ENCODE assay signal across 12 cellular contexts in the genomic region with DNA sequence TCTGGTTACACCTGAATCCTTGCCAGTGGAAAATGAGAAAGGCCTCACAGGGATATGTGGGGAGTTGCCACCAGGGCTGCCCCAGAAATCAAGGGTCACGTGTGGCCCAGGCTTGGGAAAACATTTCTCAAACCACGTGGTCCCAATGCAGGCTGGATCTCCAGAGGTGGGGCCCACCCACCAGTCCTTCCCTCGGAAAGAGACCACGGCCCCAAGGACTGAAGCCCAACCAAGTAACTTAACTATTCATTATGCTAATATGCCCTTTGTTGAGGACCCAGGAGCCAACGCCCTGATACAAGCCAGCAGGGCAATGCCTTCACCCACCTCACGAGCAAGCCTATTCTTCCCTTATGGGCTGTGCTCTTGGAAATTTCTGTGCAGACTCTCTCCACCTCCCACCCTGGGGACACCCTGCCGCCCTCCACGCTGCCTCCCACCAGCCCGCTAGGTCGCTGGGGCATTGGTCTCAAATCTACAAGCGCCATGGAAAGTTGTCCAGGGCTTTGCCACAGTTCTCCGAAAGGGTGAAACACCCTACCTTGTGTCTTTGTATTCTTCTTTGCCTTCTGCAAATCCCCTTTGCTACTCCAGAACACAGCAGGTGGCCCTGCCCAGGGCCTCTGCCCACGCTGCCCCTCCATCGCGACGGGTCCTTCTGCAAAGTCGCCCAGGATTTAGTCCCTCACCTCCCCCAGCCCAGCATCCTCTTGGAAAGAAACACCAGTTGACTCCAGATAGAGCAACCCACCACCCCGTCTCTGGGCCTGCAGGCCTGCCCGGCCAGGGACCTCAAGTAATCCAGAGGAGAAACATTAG. TPM values are rescaled to one million over a fixed set of nuclear protein-coding genes. Genes with fewer than 3 reads are reported as not detected.
DNase-seq lines count a peak whose midpoint lies in the region; ATAC-seq, FAIRE-seq and TF ChIP-seq lines count a peak whose summit lies in the region.
"Had no signal": no experiment of that assay in that cellular context is flagged by ENCODE, and none has a peak within 500 bp of the region (broad histone marks: within the 10 kb centered on the region; RNA-seq: fewer than 3 reads in every experiment).

No MANE protein-coding gene starts in this region.

- no peak for FAIRE-seq in kidney (lab: Jason Lieb, UNC)
- FAIRE-seq: GM19239 had no signal

- TF ChIP-seq CTCF in Calu3 (IDR thresholded peaks at IDR 0.05; ENCODE audit: unreplicated experiment) (no peak), activated B cell treated with CpG ODN at 0.5 μM for 24 hours (IDR thresholded peaks at IDR 0.05) (no peak), kidney (IDR thresholded peaks at IDR 0.05; ENCODE audit: borderline replicate concordance, extremely low read depth, insufficient read depth) (no peak), sigmoid colon (IDR thresholded peaks at IDR 0.05) (no peak)

- peak overlapping the region; percentile 51 to 61 for H3K9ac ChIP-seq in kidney (ENCODE audit: low read length in 2 of 2)

- no peaks in the 10 kb centered on the region for H3K9me3 ChIP-seq in kidney (ENCODE audit: control insufficient read depth in 1 of 2, low read length in 2 of 2)
- no peaks in the 10 kb centered on the region for H3K9me3 ChIP-seq in sigmoid colon

- ATAC-seq in activated B cell treated with CpG ODN at 0.5 μM for 24 hours (ENCODE audit: low read depth) (no peak), HG02981 (IDR thresholded peaks at IDR 0.05; ENCODE audit: unreplicated experiment) (no peak)
- ATAC-seq: activated naive CD4-positive, alpha-beta T cell treated with anti-CD3 and anti-CD28 coated beads, Interleukin-2, amount 50 U/mL, for 72 hours had no signal

- no peak for TF ChIP-seq EP300 in sigmoid colon (IDR thresholded peaks at IDR 0.05)

- no peaks in the 10 kb centered on the region for H3K27me3 Mint-ChIP-seq in Calu3 (ENCODE audit: unreplicated experiment)
- no peaks in the 10 kb centered on the region for H3K27me3 Mint-ChIP-seq in activated B cell treated with CpG ODN at 0.5 μM for 24 hours

- peak overlapping the region; percentile 61 for H3K27ac Mint-ChIP-seq in Calu3 (ENCODE audit: unreplicated experiment)
- peak overlapping the region; percentile 75 for H3K27ac Mint-ChIP-seq in activated B cell treated with CpG ODN at 0.5 μM for 24 hours
- H3K27ac Mint-ChIP-seq: activated naive CD4-positive, alpha-beta T cell treated with anti-CD3 and anti-CD28 coated beads, Interleukin-2, amount 50 U/mL, for 72 hours had no signal

- no TSS peak for BruUV-seq in Calu3 (replicated peaks; lab: Mats Ljungman, UMichigan)

- H3K4me1 ChIP-seq in kidney (ENCODE audit: control insufficient read depth in 1 of 2, insufficient read depth in 1 of 2, low read depth in 1 of 2, low read length in 2 of 2) (peaks cover 75 to 81% of the 10 kb centered on the region in 2 donors), sigmoid colon (peaks cover 0 to 85% (median 79%) of the 10 kb centered on the region in 4 donors)

- POLR2A ChIA-PET in activated B cell treated with CpG ODN at 0.5 μM for 24 hours (lab: Charles Lee) = no interaction called here

- H3K4me3 ChIP-seq in kidney (ENCODE audit: low read length in 2 of 2) (peak overlapping the region; percentile 12 to 38), sigmoid colon (no peak overlapping the region)

- CTCF ChIA-PET in Calu3 (lab: Charles Lee) = no interaction called here
- CTCF ChIA-PET in activated B cell treated with CpG ODN at 0.5 μM for 24 hours (lab: Charles Lee) = no interaction called here

- H3K4me3 Mint-ChIP-seq in Calu3 (ENCODE audit: low read depth, unreplicated experiment) (peak overlapping the region; percentile 32), activated B cell treated with CpG ODN at 0.5 μM for 24 hours (no peak overlapping the region)

- H3K4me1 Mint-ChIP-seq in Calu3 (ENCODE audit: low read depth, unreplicated experiment) = peaks cover 73% of the 10 kb centered on the region
- H3K4me1 Mint-ChIP-seq in activated B cell treated with CpG ODN at 0.5 μM for 24 hours = peaks cover 90% of the 10 kb centered on the region

- H3K9me3 Mint-ChIP-seq in Calu3 (ENCODE audit: low read depth, unreplicated experiment) (no peaks in the 10 kb centered on the region), activated B cell treated with CpG ODN at 0.5 μM for 24 hours (no peaks in the 10 kb centered on the region)

- intact Hi-C loops in Calu3 (cut with micrococcal nuclease; ENCODE audit: unreplicated experiment) = no loop called here
- intact Hi-C loops in activated B cell treated with CpG ODN at 0.5 μM for 24 hours (cut with micrococcal nuclease) = loop anchor here (10.0 kb wide), 1 partner anchor 512 kb away; a partner anchor contains a TSS
- intact Hi-C loops in kidney (cut with DNase I) = loop anchor here (10.0 kb wide), 1 partner anchor 128 kb away; no protein-coding TSS in a partner anchor
- intact Hi-C loops in sigmoid colon (cut with DNase I) = loop anchor here (5.0 to 10.0 kb wide), 4 partner anchors 36 to 142 kb away; no protein-coding TSS in a partner anchor

- no peaks in the 10 kb centered on the region for H3K36me3 ChIP-seq in kidney (ENCODE audit: control insufficient read depth in 1 of 2, insufficient read depth in 2 of 2, low read length in 2 of 2)
- H3K36me3 ChIP-seq in sigmoid colon = no peaks in the 10 kb centered on the region

- no peak for TF ChIP-seq POLR2A in sigmoid colon (IDR thresholded peaks at IDR 0.05)

- H3K36me3 Mint-ChIP-seq in Calu3 (ENCODE audit: insufficient read depth, unreplicated experiment) = peaks cover 77% of the 10 kb centered on the region
- H3K36me3 Mint-ChIP-seq in activated B cell treated with CpG ODN at 0.5 μM for 24 hours (ENCODE audit: low read depth) = peaks cover 5% of the 10 kb centered on the region
- H3K36me3 Mint-ChIP-seq: activated naive CD4-positive, alpha-beta T cell treated with anti-CD3 and anti-CD28 coated beads, Interleukin-2, amount 50 U/mL, for 72 hours had no signal

- no peak for DNase-seq in Calu3
- DNase-seq in activated B cell treated with CpG ODN at 0.5 μM for 24 hours = no peak
- no peak for DNase-seq in kidney
- no peak for DNase-seq in sigmoid colon
- DNase-seq in NOMO-1 treated with dmso at 0.1 percent for 144 hours (lab: John Stamatoyannopoulos, UW; ENCODE audit: unreplicated experiment) = no peak
- no peak for DNase-seq in foreskin melanocyte
- DNase-seq in NCI-H128 (lab: John Stamatoyannopoulos, UW; ENCODE audit: unreplicated experiment) = no peak
- DNase-seq: left colon, NCI-H1930 had no signal

- WGBS in sigmoid colon, 2 donors = 38 to 77% methylated on average over 19 of the region's 19 CpGs

- H3K27ac ChIP-seq in kidney (ENCODE audit: low read depth in 2 of 2, low read length in 2 of 2) (peak overlapping the region; percentile 90 to 93), sigmoid colon (peak overlapping the region; percentile 62 to 87 (median 78))

- H3K27me3 ChIP-seq in sigmoid colon = no peaks in the 10 kb centered on the region

RNA-seq across cellular contexts. Expression of a gene that starts 8.8 kb away (rescaled TPM):
- total RNA-seq in Calu3 (2022) = 102 and 135 TPM in 2 replicates
- 29.4 and 30.3 TPM in 2 replicates for total RNA-seq in activated B cell treated with CpG ODN at 0.5 μM for 24 hours
- 198 TPM for total RNA-seq in kidney
- polyA plus RNA-seq in kidney (ENCODE audit: insufficient read depth, low read depth, low replicate concordance) = 38.4 TPM
- total RNA-seq in sigmoid colon = 10 to 100 TPM; 17.8 to 43.8 (median 28.2) TPM
- 10 to 100 TPM; 17.4 to 29.6 (median 28.8) TPM for polyA plus RNA-seq in sigmoid colon

Comparison
In these comparisons a context has a peak if more than half of its experiments do, and no peak if none do; other contexts are left out.
1. H3K4me3 ChIP-seq: peak in kidney (2 of 2); none in sigmoid colon (0 of 4).